Comparison of ENCODE assay signal across 17 cellular contexts in the genomic region with DNA sequence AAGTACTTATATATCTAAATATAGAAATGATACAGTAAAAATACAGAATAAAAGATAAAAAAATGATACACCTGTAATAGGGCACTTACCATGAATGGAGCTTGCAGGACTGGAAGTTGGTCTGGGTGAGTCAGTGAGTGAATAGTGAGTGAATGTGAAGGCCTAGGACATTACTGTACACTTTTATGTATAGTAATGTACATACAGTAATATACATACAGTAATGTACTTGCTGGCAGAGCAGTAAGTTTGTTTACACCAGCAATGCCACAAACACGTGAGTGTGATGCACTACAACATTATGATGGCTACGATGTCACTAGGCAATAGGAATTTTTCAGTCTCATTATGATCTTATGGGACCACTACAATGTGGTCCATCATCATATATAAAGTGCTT. TPM values are rescaled to one million over a fixed set of nuclear protein-coding genes. Genes with fewer than 3 reads are reported as not detected.
A peak's percentile ranks its signal among the peaks of the same experiment; 100 is the strongest.
DNase-seq lines count a peak whose midpoint lies in the region; ATAC-seq and TF ChIP-seq lines count a peak whose summit lies in the region.
"Had no signal": no experiment of that assay in that cellular context is flagged by ENCODE, and none has a peak within 500 bp of the region (broad histone marks: within the 10 kb centered on the region; RNA-seq: fewer than 3 reads in every experiment).

No MANE protein-coding gene starts in this region.

- H3K9me3 ChIP-seq in gastroesophageal sphincter: no peaks in the 10 kb centered on the region
- H3K9me3 ChIP-seq: BE2C, suprapubic skin had no signal

- H3K4me1 ChIP-seq in gastroesophageal sphincter: no peaks in the 10 kb centered on the region
- H3K4me1 ChIP-seq: BE2C, suprapubic skin had no signal

- H3K36me3 ChIP-seq in gastroesophageal sphincter: no peaks in the 10 kb centered on the region
- H3K36me3 ChIP-seq: BE2C, suprapubic skin had no signal

- no peak for TF ChIP-seq POLR2A in gastroesophageal sphincter (IDR thresholded peaks at IDR 0.05)

- DNase-seq in RKO (ENCODE audit: low spot score) (peak; percentile 52), COLO829 (ENCODE audit: low spot score) (no peak), midbrain (lab: John Stamatoyannopoulos, UW) (no peak), hypothalamus (lab: John Stamatoyannopoulos, UW) (no peak)
- DNase-seq: activated gamma-delta T cell, BE2C, erythroblast, glutamatergic neuron, NCI-H748 treated with DMSO at 0.1 percent for 48 hours, SW 1271 had no signal

- TF ChIP-seq EP300 in gastroesophageal sphincter (IDR thresholded peaks at IDR 0.05): no peak

- H3K27ac ChIP-seq in gastroesophageal sphincter: no peak overlapping the region
- H3K27ac ChIP-seq: RWPE1, suprapubic skin, VCaP had no signal

- peak; percentile 3 for ATAC-seq in GM18508 (IDR thresholded peaks at IDR 0.05; ENCODE audit: insufficient read depth, unreplicated experiment)
- ATAC-seq in GM21390 (IDR thresholded peaks at IDR 0.05; ENCODE audit: unreplicated experiment): peak; percentile 18
- ATAC-seq in HG02981 (IDR thresholded peaks at IDR 0.05; ENCODE audit: unreplicated experiment): peak; percentile 18
- no peak for ATAC-seq in gastroesophageal sphincter

- TF ChIP-seq CTCF in gastroesophageal sphincter (IDR thresholded peaks at IDR 0.05): no peak

- no peaks in the 10 kb centered on the region for H3K27me3 ChIP-seq in gastroesophageal sphincter
- H3K27me3 ChIP-seq: BE2C, suprapubic skin had no signal

- no peak overlapping the region for H3K4me3 ChIP-seq in gastroesophageal sphincter
- H3K4me3 ChIP-seq: suprapubic skin had no signal

- WGBS in gastroesophageal sphincter (ENCODE audit: low coverage in 1 of 2), 2 donors: 79 to 90% methylated on average over 2 of the region's 2 CpGs

RNA-seq across cellular contexts. Expression of a gene that starts 34.2 kb away (rescaled TPM):
- total RNA-seq in gastroesophageal sphincter: 10 to 100 TPM in 1 of 4 donors, 1 to 10 TPM in 3; 5.9 to 10.0 (median 7.4) TPM
